ENCODE assay signal across 21 cellular contexts in genomic region chr3:64900220-64900619, GRCh38.
A peak's percentile ranks its signal among the peaks of the same experiment; 100 is the strongest.
DNase-seq lines count a peak whose midpoint lies in the region; ATAC-seq and TF ChIP-seq lines count a peak whose summit lies in the region.
"Had no signal": no experiment of that assay in that cellular context is flagged by ENCODE, and none has a peak within 500 bp of the region (broad histone marks: within the 10 kb centered on the region; RNA-seq: fewer than 3 reads in every experiment).

No MANE protein-coding gene starts in this region.

- ATAC-seq in Right ventricle myocardium inferior = peak; percentile 81
- peak; percentile 49 to 77 (median 70) for ATAC-seq in psoas muscle
- no peak for ATAC-seq in effector memory CD8-positive, alpha-beta T cell (replicated peaks)
- no peak for ATAC-seq in HG02798 (IDR thresholded peaks at IDR 0.05; ENCODE audit: poor library complexity, unreplicated experiment)

- TF ChIP-seq CTCF in left ventricle myocardium inferior (IDR thresholded peaks at IDR 0.05; ENCODE audit: borderline replicate concordance) (no peak), psoas muscle (IDR thresholded peaks at IDR 0.05) (no peak), uterus (IDR thresholded peaks at IDR 0.05) (no peak)

- no peak overlapping the region for H3K4me3 Mint-ChIP-seq in effector memory CD8-positive, alpha-beta T cell
- H3K4me3 Mint-ChIP-seq: CD4-positive, alpha-beta memory T cell had no signal

- H3K9me3 Mint-ChIP-seq in effector memory CD8-positive, alpha-beta T cell = peaks cover 3 to 7% of the 10 kb centered on the region in 2 donors

- H3K4me3 ChIP-seq in left ventricle myocardium inferior (no peak overlapping the region), psoas muscle (no peak overlapping the region), uterus (no peak overlapping the region)
- H3K4me3 ChIP-seq: BLaER1 treated with 17β-estradiol and CSF1 and Interleukin-3, amounts not matched to agents 10 nM and 100 nM; GM23248; HAP-1 had no signal

- H3K4me1 ChIP-seq in left ventricle myocardium inferior = peaks cover 72% of the 10 kb centered on the region
- peaks cover 27% of the 10 kb centered on the region for H3K4me1 ChIP-seq in psoas muscle
- H3K4me1 ChIP-seq in uterus = no peaks in the 10 kb centered on the region
- H3K4me1 ChIP-seq: HAP-1 had no signal

- WGBS in psoas muscle, 3 donors = 21 to 25% (median 24%) methylated on average over 4 of the region's 4 CpGs

- H3K27me3 Mint-ChIP-seq in effector memory CD8-positive, alpha-beta T cell = no peaks in the 10 kb centered on the region
- H3K27me3 Mint-ChIP-seq: CD4-positive, alpha-beta memory T cell had no signal

- no peaks in the 10 kb centered on the region for H3K36me3 Mint-ChIP-seq in effector memory CD8-positive, alpha-beta T cell (ENCODE audit: insufficient read depth)
- H3K36me3 Mint-ChIP-seq: CD4-positive, alpha-beta memory T cell had no signal

- DNase-seq in Right ventricle myocardium inferior (ENCODE audit: missing footprints) (no peak), cardiac septum (ENCODE audit: low spot score) (no peak), left ventricle myocardium inferior (peak; percentile 29), psoas muscle (no peak), uterus (no peak), GOT3 (lab: John Stamatoyannopoulos, UW) (no peak)
- no peak for DNase-seq in effector memory CD8-positive, alpha-beta T cell
- DNase-seq: 8988T; CD4-positive, alpha-beta memory T cell; DND-41; Karpas-422; MV-4-11; NCI-H1694; NCI-H2081; NCI-H446 treated with DMSO at 0.1 percent for 48 hours; NCI-H526 treated with DMSO at 0.1 percent for 48 hours; SHP77 had no signal

- H3K27ac Mint-ChIP-seq in effector memory CD8-positive, alpha-beta T cell = no peak overlapping the region
- H3K27ac Mint-ChIP-seq: CD4-positive, alpha-beta memory T cell had no signal

- peak overlapping the region; percentile 91 for H3K27ac ChIP-seq in left ventricle myocardium inferior (replicated peaks)
- peak overlapping the region; percentile 38 for H3K27ac ChIP-seq in psoas muscle
- peak overlapping the region; percentile 23 to 67 for H3K27ac ChIP-seq in uterus
- H3K27ac ChIP-seq: BLaER1 treated with 17β-estradiol and CSF1 and Interleukin-3, amounts not matched to agents 10 nM and 100 nM; GM23248 had no signal

- no peaks in the 10 kb centered on the region for H3K27me3 ChIP-seq in left ventricle myocardium inferior (ENCODE audit: low read depth)
- H3K27me3 ChIP-seq in psoas muscle (ENCODE audit: insufficient read depth in 3 of 3, low read length in 2 of 3) = no peaks in the 10 kb centered on the region
- H3K27me3 ChIP-seq in uterus = no peaks in the 10 kb centered on the region
- H3K27me3 ChIP-seq: BLaER1 treated with 17β-estradiol and CSF1 and Interleukin-3, amounts not matched to agents 10 nM and 100 nM had no signal

- H3K4me1 Mint-ChIP-seq in effector memory CD8-positive, alpha-beta T cell (ENCODE audit: low read depth in 2 of 2) = no peaks in the 10 kb centered on the region
- H3K4me1 Mint-ChIP-seq: CD4-positive, alpha-beta memory T cell had no signal

- intact Hi-C loops in Right ventricle myocardium inferior (cut with DNase I) = loop anchor here (2.0 to 10.0 kb wide), 2 partner anchors 215 to 275 kb away; no protein-coding TSS in a partner anchor
- intact Hi-C loops in cardiac septum (cut with DNase I) = loop anchor here (5.0 kb wide), 1 partner anchor 83 kb away; no protein-coding TSS in a partner anchor
- intact Hi-C loops in left ventricle myocardium inferior (cut with micrococcal nuclease) = no loop called here
- intact Hi-C loops in psoas muscle (cut with DNase I) = loop anchor here in 1 of 2 donors (5.0 kb wide), 1 partner anchor 42 kb away; no protein-coding TSS in a partner anchor
- intact Hi-C loops in uterus (cut with DNase I; ENCODE audit: low total_unique reads) = no loop called here

- TF ChIP-seq POLR2A in uterus (IDR thresholded peaks at IDR 0.05) = no peak

- no peaks in the 10 kb centered on the region for H3K36me3 ChIP-seq in left ventricle myocardium inferior
- H3K36me3 ChIP-seq in psoas muscle (ENCODE audit: insufficient read depth in 1 of 2, low read depth in 1 of 2) = no peaks in the 10 kb centered on the region
- H3K36me3 ChIP-seq in uterus = no peaks in the 10 kb centered on the region
- H3K36me3 ChIP-seq: BLaER1 treated with 17β-estradiol and CSF1 and Interleukin-3, amounts not matched to agents 10 nM and 100 nM; HAP-1 had no signal

- H3K9me3 ChIP-seq in left ventricle myocardium inferior (replicated peaks) = no peaks in the 10 kb centered on the region
- no peaks in the 10 kb centered on the region for H3K9me3 ChIP-seq in psoas muscle
- no peaks in the 10 kb centered on the region for H3K9me3 ChIP-seq in uterus
- H3K9me3 ChIP-seq: HAP-1 had no signal

Comparison
In these comparisons a context has a peak if more than half of its experiments do, and no peak if none do; other contexts are left out.
1. intact Hi-C loops: an anchor here in Right ventricle myocardium inferior (2.0 to 10.0 kb wide) and cardiac septum (5.0 kb wide); none called in left ventricle myocardium inferior and uterus.
2. ATAC-seq: peak in Right ventricle myocardium inferior (single experiment) and psoas muscle (4 of 4); none in effector memory CD8-positive, alpha-beta T cell (single experiment) and HG02798 (single experiment).
3. H3K27ac ChIP-seq: peak in every context shown above with its lines; median percentile 91 in left ventricle myocardium inferior; 45 in uterus; 38 in psoas muscle.